In genomic region chr18:5107990-5108389, GRCh38 we compare ENCODE assay signal across 14 cellular contexts.
DNase-seq lines count a peak whose midpoint lies in the region; TF ChIP-seq lines count a peak whose summit lies in the region.
"Had no signal": no experiment of that assay in that cellular context is flagged by ENCODE, and none has a peak within 500 bp of the region (broad histone marks: within the 10 kb centered on the region; RNA-seq: fewer than 3 reads in every experiment).

No MANE protein-coding gene starts in this region.

- no peaks in the 10 kb centered on the region for H3K36me3 ChIP-seq in A673 (ENCODE audit: insufficient read depth, low read length, poor library complexity, severe bottlenecking)
- H3K36me3 ChIP-seq in WERI-Rb-1, result no peaks in the 10 kb centered on the region

- no peaks in the 10 kb centered on the region for H3K4me1 ChIP-seq in A673 (ENCODE audit: insufficient read depth, low read length, poor library complexity, severe bottlenecking)

- H3K9me3 ChIP-seq in A673 (ENCODE audit: low read depth, low read length, poor library complexity, severe bottlenecking), result no peaks in the 10 kb centered on the region
- H3K9me3 ChIP-seq in WERI-Rb-1 (ENCODE audit: severe bottlenecking), result no peaks in the 10 kb centered on the region

- DNase-seq in A673 (ENCODE audit: low spot score) (peak; percentile 11), HK-2 (ENCODE audit: unreplicated experiment) (peak; percentile 1), RKO (ENCODE audit: low spot score) (peak; percentile 37), iris pigment epithelial cell (ENCODE audit: low read depth) (peak; percentile 1), hypothalamus (lab: John Stamatoyannopoulos, UW) (no peak), NCI-H2107 treated with DMSO at 0.1 percent for 48 hours (lab: John Stamatoyannopoulos, UW; ENCODE audit: unreplicated experiment) (no peak), coronary artery (ENCODE audit: low spot score) (no peak), WERI-Rb-1 (no peak)
- DNase-seq: CD4-positive, CD25-positive, alpha-beta regulatory T cell; NCI-H1105; NCI-H1694 treated with DMSO at 0.1 percent for 48 hours; NCI-H446; NCI-H774 had no signal

- TF ChIP-seq CTCF in A673 (conservative IDR thresholded peaks at IDR 0.05; ENCODE audit: low read depth, low read length) (no peak), coronary artery (IDR thresholded peaks at IDR 0.05) (no peak), WERI-Rb-1 (IDR thresholded peaks at IDR 0.05; ENCODE audit: low read depth, low read length) (no peak)

- POLR2A ChIA-PET in A673 (lab: Charles Lee; ENCODE audit: low non-redundant PET), result no interaction called here

- BruUV-seq in A673 (replicated peaks; lab: Mats Ljungman, UMichigan), result no TSS peak

- CTCF ChIA-PET in A673 (lab: Charles Lee), result no interaction called here

- intact Hi-C loops in A673 (cut with micrococcal nuclease; ENCODE audit: unreplicated experiment), result no loop called here

- H3K4me3 ChIP-seq in A673 (ENCODE audit: low read depth, low read length, poor library complexity, severe bottlenecking) (no peak overlapping the region), coronary artery (no peak overlapping the region), WERI-Rb-1 (ENCODE audit: low read depth, low read length) (no peak overlapping the region)

- peaks cover 63% of the 10 kb centered on the region for H3K27me3 ChIP-seq in A673 (replicated peaks; ENCODE audit: insufficient read depth, low read depth, low read length, poor library complexity)
- no peaks in the 10 kb centered on the region for H3K27me3 ChIP-seq in WERI-Rb-1 (ENCODE audit: insufficient read depth, low read depth, severe bottlenecking)

- H3K27ac ChIP-seq in A673 (ENCODE audit: low read depth, low read length, poor library complexity, severe bottlenecking) (no peak overlapping the region), coronary artery (no peak overlapping the region), WERI-Rb-1 (no peak overlapping the region)
- H3K27ac ChIP-seq: KMS-11 had no signal

Comparison
In these comparisons a context has a peak if more than half of its experiments do, and no peak if none do; other contexts are left out.
1. DNase-seq: peak in A673 (single experiment), HK-2 (single experiment), RKO (single experiment) and iris pigment epithelial cell (single experiment); none in hypothalamus (0 of 51), NCI-H2107 treated with DMSO at 0.1 percent for 48 hours (single experiment), coronary artery (single experiment) and WERI-Rb-1 (single experiment).